ENCODE assay signal across 8 cellular contexts in the genomic region with DNA sequence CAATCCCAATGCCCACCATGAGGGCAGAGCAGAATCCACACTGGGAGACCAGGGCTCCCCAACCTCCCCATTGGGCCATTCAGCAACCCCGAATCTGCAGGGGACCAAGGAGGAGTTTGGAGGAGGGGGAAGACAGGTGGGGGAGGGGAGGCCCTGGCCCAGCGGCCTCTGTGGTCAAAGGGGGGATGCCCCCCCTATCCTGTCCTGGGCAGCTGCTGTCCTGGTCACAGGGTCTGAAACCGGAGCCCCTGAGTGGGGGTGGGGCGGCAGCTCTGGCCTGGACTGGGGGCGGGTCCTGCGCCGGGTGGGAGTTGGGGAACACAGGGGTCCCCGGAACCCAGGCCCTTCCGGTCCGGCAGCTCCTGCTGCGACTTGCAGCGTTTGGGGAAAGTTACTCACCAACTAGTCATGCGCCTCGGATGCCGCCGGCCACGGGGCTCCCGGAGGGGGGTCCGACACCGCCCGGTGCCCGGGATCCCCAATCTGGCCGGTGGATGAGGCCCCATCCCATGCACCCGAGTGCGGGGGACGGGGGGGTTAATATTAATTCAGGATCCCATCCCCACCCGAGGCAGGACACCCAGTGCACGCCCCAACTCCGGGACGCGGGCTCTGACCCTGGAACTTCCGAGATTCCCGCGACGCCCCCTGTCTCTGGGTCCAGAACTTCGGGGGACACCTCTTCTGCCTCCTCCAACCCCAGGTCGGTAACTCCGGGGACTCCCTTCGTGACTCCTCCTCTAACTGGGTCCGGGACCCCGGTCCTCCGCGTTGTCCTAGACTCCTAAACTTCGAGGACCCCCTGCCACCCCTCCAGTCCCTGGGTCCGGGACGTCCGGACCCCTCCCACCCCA. TPM values are rescaled to one million over a fixed set of nuclear protein-coding genes. Genes with fewer than 3 reads are reported as not detected.
A peak's percentile ranks its signal among the peaks of the same experiment; 100 is the strongest.
DNase-seq lines count a peak whose midpoint lies in the region; ATAC-seq and TF ChIP-seq lines count a peak whose summit lies in the region.

No MANE protein-coding gene starts in this region.

- CTCF ChIA-PET in AG04449 (lab: Yijun Ruan, JAX) = interaction anchor here (0.7 to 5.0 kb wide), 13 partner anchors 10 to 73 kb away, joined by 3 to 27 read pairs (median 3); a partner anchor contains a TSS

- H3K9ac ChIP-seq in adipocyte (ENCODE audit: low read length) = peak overlapping the region; percentile 91

- DNase-seq in AG04449 (ENCODE audit: low read depth, low spot score) (no peak), HPDE6-E6E7 (ENCODE audit: extremely low spot score) (peak; percentile 72), adipocyte (ENCODE audit: low read depth) (peak; percentile 78), right cardiac atrium (peak; percentile 53 to 84 (median 76)), pons (ENCODE audit: low spot score) (peak; percentile 45), NCI-H146 (lab: John Stamatoyannopoulos, UW) (no peak), NCI-H69 (lab: John Stamatoyannopoulos, UW) (no peak)

- TF ChIP-seq CTCF in AG04449 (IDR thresholded peaks at IDR 0.05; ENCODE audit: insufficient read depth, low read length, missing control alignments) = no peak

- H3K4me1 ChIP-seq in adipocyte (ENCODE audit: control insufficient read depth, insufficient read depth, low read length) (peaks cover 9% of the 10 kb centered on the region), right cardiac atrium (ENCODE audit: control insufficient read depth, insufficient read depth, low read length) (no peaks in the 10 kb centered on the region)

- no peaks in the 10 kb centered on the region for H3K9me3 ChIP-seq in adipocyte (ENCODE audit: control insufficient read depth, low read length)
- no peaks in the 10 kb centered on the region for H3K9me3 ChIP-seq in right cardiac atrium (ENCODE audit: control insufficient read depth, low read length)

- H3K36me3 ChIP-seq in adipocyte (ENCODE audit: control insufficient read depth, insufficient read depth, low read length, severe bottlenecking) = peaks cover 13% of the 10 kb centered on the region

- H3K27me3 ChIP-seq in adipocyte (replicated peaks; ENCODE audit: control insufficient read depth, insufficient read depth, low read length) (no peaks in the 10 kb centered on the region), right cardiac atrium (ENCODE audit: control insufficient read depth, insufficient read depth) (no peaks in the 10 kb centered on the region)

- peak; percentile 57 to 58 for ATAC-seq in right cardiac atrium
- ATAC-seq in HG03139 (IDR thresholded peaks at IDR 0.05; ENCODE audit: unreplicated experiment) = no peak

- H3K4me3 ChIP-seq in AG04449 (ENCODE audit: low read depth, low read length) (peak overlapping the region; percentile 83), adipocyte (ENCODE audit: low read length) (peak overlapping the region; percentile 92), right cardiac atrium (ENCODE audit: low read length) (peak overlapping the region; percentile 80)

- POLR2A ChIA-PET in AG04449 (lab: Yijun Ruan, JAX) = interaction anchor here (0.6 kb wide), 1 partner anchor 22 kb away, joined by 3 read pairs; no protein-coding TSS in a partner anchor

- H3K27ac ChIP-seq in right cardiac atrium (ENCODE audit: low read length) = no peak overlapping the region

- intact Hi-C loops in right cardiac atrium (cut with DNase I) = no loop called here

- WGBS in right cardiac atrium = 1% methylated on average over 47 of the region's 47 CpGs

RNA-seq across cellular contexts. Expression of a gene that starts 0.9 kb away (rescaled TPM):
- 10 to 100 TPM; 10.2 to 14.9 (median 12.4) TPM for total RNA-seq in right cardiac atrium
- polyA plus RNA-seq in right cardiac atrium = 26.5 TPM

RNA-seq across cellular contexts. Expression of a gene that starts 20.6 kb away (rescaled TPM):
- 10 to 100 TPM; 21.2 to 30.5 (median 27.2) TPM for total RNA-seq in right cardiac atrium
- 30.7 TPM for polyA plus RNA-seq in right cardiac atrium

RNA-seq across cellular contexts. Expression of a gene that starts 21.0 kb away (rescaled TPM):
- total RNA-seq in right cardiac atrium = 100 to 1,000 TPM; 108 to 157 (median 146) TPM
- 180 TPM for polyA plus RNA-seq in right cardiac atrium

RNA-seq across cellular contexts. Expression of a gene that starts 44.2 kb away (rescaled TPM):
- total RNA-seq in right cardiac atrium = 1 to 10 TPM; 1.1 to 1.9 (median 1.6) TPM
- polyA plus RNA-seq in right cardiac atrium = 1.1 TPM

Comparison
In these comparisons a context has a peak if more than half of its experiments do, and no peak if none do; other contexts are left out.
1. DNase-seq: peak in HPDE6-E6E7 (single experiment), adipocyte (single experiment), right cardiac atrium (3 of 3) and pons (single experiment); none in AG04449 (single experiment), NCI-H146 (single experiment) and NCI-H69 (single experiment).
2. Peak in every context shown above with its lines, with median percentiles within 50 percentile points of each other: H3K4me3 ChIP-seq.